ENCODE assay signal across 8 cellular contexts in the genomic region with DNA sequence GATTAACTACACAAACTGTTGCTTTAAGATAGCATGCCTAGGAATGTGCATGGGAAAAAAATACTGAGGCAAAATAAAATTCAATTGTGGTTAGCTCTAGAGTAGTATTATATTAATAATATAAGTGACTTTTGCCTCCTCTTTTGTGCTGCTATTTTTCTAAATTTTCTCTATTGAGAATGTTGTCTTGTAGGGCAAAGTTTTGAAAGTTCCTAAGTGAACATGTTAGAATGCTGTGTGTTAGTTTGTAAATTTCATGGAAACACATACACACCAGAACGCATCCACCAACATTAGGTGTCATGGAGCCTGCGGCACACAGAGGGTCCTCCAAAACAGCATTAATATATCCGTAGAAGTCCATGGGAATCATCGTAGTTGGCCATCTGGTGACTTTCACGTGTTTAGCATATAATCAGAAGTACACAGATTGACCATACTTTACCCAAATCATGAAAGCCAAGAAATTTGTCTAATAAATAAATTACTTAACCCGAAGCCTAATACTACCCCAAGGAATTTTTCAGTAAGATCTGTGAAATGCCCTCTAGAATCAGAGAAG. TPM values are rescaled to one million over a fixed set of nuclear protein-coding genes. Genes with fewer than 3 reads are reported as not detected.
DNase-seq lines count a peak whose midpoint lies in the region; ATAC-seq and TF ChIP-seq lines count a peak whose summit lies in the region.

No MANE protein-coding gene starts in this region.

- peak overlapping the region; percentile 79; the same call in 2 of the 3 replicates for H2BK15ac ChIP-seq in IMR-90 (ENCODE audit: low read depth, low read length)

- peak overlapping the region; percentile 92 for H3K4ac ChIP-seq in IMR-90 (ENCODE audit: low read depth, low read length)

- H2AFZ ChIP-seq in IMR-90 (replicated peaks; ENCODE audit: low read length, poor library complexity) = no peak overlapping the region

- H3K56ac ChIP-seq in IMR-90 (ENCODE audit: extremely low read depth, insufficient read depth, low read length) = peak overlapping the region; percentile 64

- TF ChIP-seq RAD21 in IMR-90 (IDR thresholded peaks at IDR 0.05; ENCODE audit: low read length) = no peak

- 89% methylated on average over 3 of the region's 6 CpGs; no CpG with 5 or more reads in 1 of the 2 experiments for WGBS in IMR-90 (ENCODE audit: extremely low coverage in 2 of 2, insufficient read length in 1 of 2), 2 experiments
- WGBS in body of pancreas, 2 donors = 17 to 19% methylated on average over 6 of the region's 6 CpGs

- dilution Hi-C loops in IMR-90 (cut with HindIII; ENCODE audit: low sequenced_read_pairs, unreplicated experiment) = no loop called here

- H3K27me3 ChIP-seq in AG04450 (ENCODE audit: control insufficient read depth, insufficient read depth, low read length) = no peaks in the 10 kb centered on the region
- H3K27me3 ChIP-seq in IMR-90 (ENCODE audit: control insufficient read depth, insufficient read depth, low read length) = no peaks in the 10 kb centered on the region
- no peaks in the 10 kb centered on the region for H3K27me3 ChIP-seq in body of pancreas

- peaks cover 27% of the 10 kb centered on the region for H3K4me1 ChIP-seq in IMR-90 (ENCODE audit: control insufficient read depth, insufficient read depth, low read length)
- H3K4me1 ChIP-seq in body of pancreas = peaks cover 75% of the 10 kb centered on the region

- in situ Hi-C loops in IMR-90 (cut with MboI; ENCODE audit: low sequenced_read_pairs) = no loop called here

- H3K4me2 ChIP-seq in IMR-90 (ENCODE audit: low read depth, low read length) = peak overlapping the region; percentile 60; the same call in 1 of the 2 replicates

- peak overlapping the region; percentile 92 for H3K23ac ChIP-seq in IMR-90 (ENCODE audit: low read depth, low read length)

- no peak for TF ChIP-seq CTCF in AG04450 (IDR thresholded peaks at IDR 0.05; ENCODE audit: low read depth, low read length)
- TF ChIP-seq CTCF in IMR-90 (conservative IDR thresholded peaks at IDR 0.05; ENCODE audit: low read depth, low read length) = no peak
- TF ChIP-seq CTCF in body of pancreas (IDR thresholded peaks at IDR 0.05) = no peak

- CTCF ChIA-PET in AG04450 (lab: Charles Lee) (interaction anchor here (1.1 to 1.3 kb wide), 3 partner anchors 10 to 15 kb away, joined by 3 to 4 read pairs (median 4); no protein-coding TSS in a partner anchor), IMR-90 (lab: Yijun Ruan, JAX) (interaction anchor here (0.7 to 1.2 kb wide), 2 partner anchors 38 to 86 kb away, joined by 3 read pairs; no protein-coding TSS in a partner anchor)

- H3K9me3 ChIP-seq in AG04450 (ENCODE audit: control insufficient read depth, insufficient read depth, low read length) (no peaks in the 10 kb centered on the region), IMR-90 (ENCODE audit: control insufficient read depth, insufficient read depth, low read length) (no peaks in the 10 kb centered on the region), body of pancreas (no peaks in the 10 kb centered on the region)

- H4K5ac ChIP-seq in IMR-90 (ENCODE audit: low read depth, low read length) = peak overlapping the region; percentile 92

- peak overlapping the region; percentile 87 for H3K14ac ChIP-seq in IMR-90 (replicated peaks; ENCODE audit: low read depth, low read length)

- peak overlapping the region; percentile 86 for H4K91ac ChIP-seq in IMR-90 (ENCODE audit: insufficient read depth, low read depth, low read length)

- peak overlapping the region; percentile 68 to 88 for H3K27ac Mint-ChIP-seq in natural killer cell treated with Interleukin-12 subunit alpha and Interleukin-12 subunit beta and Interleukin-15 and Interleukin-18, amount 100 ng/mL, for 72 hours

- peak overlapping the region; percentile 97 for H3K18ac ChIP-seq in IMR-90 (ENCODE audit: low read depth, low read length)

- TF ChIP-seq POLR2A in IMR-90 (IDR thresholded peaks at IDR 0.05; ENCODE audit: low read depth, low read length) = no peak
- TF ChIP-seq POLR2A in body of pancreas (IDR thresholded peaks at IDR 0.05) = no peak

- no peaks in the 10 kb centered on the region for H3K9me3 Mint-ChIP-seq in natural killer cell treated with Interleukin-12 subunit alpha and Interleukin-12 subunit beta and Interleukin-15 and Interleukin-18, amount 100 ng/mL, for 72 hours

- H3K27ac ChIP-seq in AG04450 (ENCODE audit: low read depth, low read length) (peak overlapping the region; percentile 82), IMR-90 (ENCODE audit: insufficient read depth, low read length) (peak overlapping the region; percentile 93), body of pancreas (peak overlapping the region; percentile 69 to 93 (median 78))

- peaks cover 38 to 69% of the 10 kb centered on the region in 2 experiments for H3K79me1 ChIP-seq in IMR-90 (ENCODE audit: low read depth in 1 of 2, low read length in 2 of 2)

- DNase-seq in AG04450 (ENCODE audit: low read depth, low spot score) = no peak
- no peak for DNase-seq in IMR-90
- DNase-seq in body of pancreas = peak in 2 of 4 donors; percentile 41 to 58
- no peak for DNase-seq in natural killer cell treated with Interleukin-12 subunit alpha and Interleukin-12 subunit beta and Interleukin-15 and Interleukin-18, amount 100 ng/mL, for 72 hours (ENCODE audit: low spot score)
- no peak for DNase-seq in COLO668 (lab: John Stamatoyannopoulos, UW; ENCODE audit: unreplicated experiment)
- DNase-seq in NCI-H1930 (lab: John Stamatoyannopoulos, UW) = no peak
- no peak for DNase-seq in amygdala (lab: John Stamatoyannopoulos, UW)

- ATAC-seq in IMR-90 (ENCODE audit: low read depth) (no peak), body of pancreas (peak; percentile 49), GM21447 (IDR thresholded peaks at IDR 0.05; ENCODE audit: unreplicated experiment) (no peak)
- ATAC-seq in natural killer cell treated with Interleukin-12 subunit alpha and Interleukin-12 subunit beta and Interleukin-15 and Interleukin-18, amount 100 ng/mL, for 72 hours = no peak

- POLR2A ChIA-PET in AG04450 (lab: Yijun Ruan, JAX) (interaction anchor here (0.9 to 1.5 kb wide), 4 partner anchors 11 to 26 kb away, joined by 3 to 16 read pairs (median 9); a partner anchor contains a TSS), IMR-90 (lab: Charles Lee; ENCODE audit: unreplicated experiment) (interaction anchor here (1.0 kb wide), 1 partner anchor 12 kb away, joined by 3 read pairs; no protein-coding TSS in a partner anchor)

- H3K36me3 Mint-ChIP-seq in natural killer cell treated with Interleukin-12 subunit alpha and Interleukin-12 subunit beta and Interleukin-15 and Interleukin-18, amount 100 ng/mL, for 72 hours = no peaks in the 10 kb centered on the region

- no peak overlapping the region for H2AK9ac ChIP-seq in IMR-90 (replicated peaks; ENCODE audit: low read depth, low read length, poor library complexity)

- H3K36me3 ChIP-seq in IMR-90 (ENCODE audit: control insufficient read depth, insufficient read depth, low read length) (no peaks in the 10 kb centered on the region), body of pancreas (replicated peaks in 1 of 2; ENCODE audit: insufficient read depth in 1 of 2, low read depth in 2 of 2) (no peaks in the 10 kb centered on the region)

- peak overlapping the region; percentile 94 for H2BK120ac ChIP-seq in IMR-90 (ENCODE audit: low read depth, low read length)

- BruUV-seq in IMR-90 (replicated peaks; lab: Mats Ljungman, UMichigan) = no TSS peak

- peak overlapping the region; percentile 49 to 95 for H4K8ac ChIP-seq in IMR-90 (ENCODE audit: low read depth in 2 of 2, low read length in 2 of 2)

- no peaks in the 10 kb centered on the region for H4K20me1 ChIP-seq in IMR-90 (ENCODE audit: insufficient read depth, low read length)

- H3K4me3 ChIP-seq in AG04450 (ENCODE audit: low read depth, low read length) = no peak overlapping the region
- H3K4me3 ChIP-seq in IMR-90 (ENCODE audit: insufficient read depth, low read depth, low read length) = no peak overlapping the region
- no peak overlapping the region for H3K4me3 ChIP-seq in body of pancreas

- peak overlapping the region; percentile 95 for H2BK5ac ChIP-seq in IMR-90 (ENCODE audit: low read depth, low read length, poor library complexity, severe bottlenecking)

- H2AK5ac ChIP-seq in IMR-90 (ENCODE audit: low read depth, low read length) = peak overlapping the region; percentile 99

- H3K4me1 Mint-ChIP-seq in natural killer cell treated with Interleukin-12 subunit alpha and Interleukin-12 subunit beta and Interleukin-15 and Interleukin-18, amount 100 ng/mL, for 72 hours (ENCODE audit: low read depth in 2 of 2) = peaks cover 51 to 67% of the 10 kb centered on the region in 2 donors

- H3K27me3 Mint-ChIP-seq in natural killer cell treated with Interleukin-12 subunit alpha and Interleukin-12 subunit beta and Interleukin-15 and Interleukin-18, amount 100 ng/mL, for 72 hours = no peaks in the 10 kb centered on the region

- peak overlapping the region; percentile 70 for H3K4me3 Mint-ChIP-seq in natural killer cell treated with Interleukin-12 subunit alpha and Interleukin-12 subunit beta and Interleukin-15 and Interleukin-18, amount 100 ng/mL, for 72 hours

- peaks cover 16% of the 10 kb centered on the region for H3K9me1 ChIP-seq in IMR-90 (ENCODE audit: insufficient read depth, low read length)

- H3K9ac ChIP-seq in IMR-90 (ENCODE audit: low read depth, low read length) = peak overlapping the region; percentile 39; the same call in 1 of the 2 replicates

- intact Hi-C loops in IMR-90 (cut with micrococcal nuclease) (no loop called here), body of pancreas (cut with DNase I) (no loop called here)

- H2BK20ac ChIP-seq in IMR-90 (ENCODE audit: low read depth, low read length) = peak overlapping the region; percentile 98

TF ChIP-seq in IMR-90, 13 proteins besides CTCF, POLR2A, EP300 and RAD21 (continues in another document):
- TF ChIP-seq RFX5 (IDR thresholded peaks at IDR 0.05; ENCODE audit: low read depth, low read length) (no peak), MXI1 (IDR thresholded peaks at IDR 0.05; ENCODE audit: borderline replicate concordance, low read depth, low read length) (no peak), CHD1 (IDR thresholded peaks at IDR 0.05; ENCODE audit: low read depth, low read length) (no peak), RCOR1 (IDR thresholded peaks at IDR 0.05; ENCODE audit: insufficient replicate concordance, low read length) (no peak), BHLHE40 (IDR thresholded peaks at IDR 0.05; ENCODE audit: low read depth, low read length) (no peak), MAZ (IDR thresholded peaks at IDR 0.05; ENCODE audit: borderline replicate concordance, low read depth, low read length) (no peak)

RNA-seq across cellular contexts. Expression of a gene that starts 25.6 kb away (rescaled TPM):
- polyA plus RNA-seq in AG04450 (2011; rRNA removed) (11.0 and 13.9 TPM in 2 replicates), IMR-90 (2012; rRNA removed) (5.0 and 6.2 TPM in 2 replicates)
- polyA minus RNA-seq in AG04450 (2011; rRNA and poly(A)+ RNA removed) = 17.0 and 18.2 TPM in 2 replicates
- total RNA-seq in IMR-90 (2012; rRNA removed) (17.0 and 25.0 TPM in 2 replicates), body of pancreas (10 to 100 TPM; 16.2 to 30.6 TPM)
- polyA plus RNA-seq in IMR-90 (2012; cell fraction: cytosol; rRNA removed) = 1.0 and 1.2 TPM in 2 replicates
- polyA plus RNA-seq in IMR-90 (2012; cell fraction: nucleus; rRNA removed; ENCODE audit: low replicate concordance) = 0.46 and 3.5 TPM in 2 replicates
- 10 to 100 TPM; 10.4 to 14.3 TPM for total RNA-seq in natural killer cell treated with Interleukin-12 subunit alpha and Interleukin-12 subunit beta and Interleukin-15 and Interleukin-18, amount 100 ng/mL, for 72 hours
